1 cellular context compared by ENCODE assay signal in the genomic region with DNA sequence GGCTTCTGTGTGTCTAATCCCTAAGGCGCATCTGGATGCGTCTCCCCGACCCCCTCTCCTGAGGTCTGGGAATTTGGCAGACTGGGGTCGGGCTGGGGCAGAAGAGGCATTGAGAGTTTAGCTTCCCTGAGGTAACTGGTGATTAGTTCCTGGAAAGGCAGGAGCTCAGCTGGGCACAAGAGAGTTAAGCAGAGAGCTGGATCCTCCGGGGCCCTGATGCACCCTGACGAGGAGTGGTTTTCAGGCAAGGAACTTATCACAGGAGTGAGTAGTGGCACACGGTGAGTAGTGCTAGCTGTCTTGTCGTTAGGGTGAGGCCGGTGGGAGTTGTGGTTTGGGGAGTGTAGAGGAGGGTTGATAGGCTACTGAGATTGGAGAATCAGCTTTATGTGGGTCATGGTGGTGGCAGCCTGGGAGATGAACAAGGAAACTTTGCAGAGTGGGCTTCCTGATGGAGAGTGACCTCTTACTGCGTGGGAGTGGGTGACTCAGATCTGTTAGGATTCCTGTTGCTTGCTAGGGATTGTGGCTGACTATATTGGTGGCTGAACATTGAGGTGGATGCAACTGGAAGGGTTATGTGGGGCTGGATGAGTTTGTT.
TF ChIP-seq lines count a peak whose summit lies in the region.

No MANE protein-coding gene starts in this region.

TF ChIP-seq in HepG2, 621 proteins besides CTCF, POLR2A, EP300 and RAD21 (continued from another document):
- TF ChIP-seq, protein P1, sequence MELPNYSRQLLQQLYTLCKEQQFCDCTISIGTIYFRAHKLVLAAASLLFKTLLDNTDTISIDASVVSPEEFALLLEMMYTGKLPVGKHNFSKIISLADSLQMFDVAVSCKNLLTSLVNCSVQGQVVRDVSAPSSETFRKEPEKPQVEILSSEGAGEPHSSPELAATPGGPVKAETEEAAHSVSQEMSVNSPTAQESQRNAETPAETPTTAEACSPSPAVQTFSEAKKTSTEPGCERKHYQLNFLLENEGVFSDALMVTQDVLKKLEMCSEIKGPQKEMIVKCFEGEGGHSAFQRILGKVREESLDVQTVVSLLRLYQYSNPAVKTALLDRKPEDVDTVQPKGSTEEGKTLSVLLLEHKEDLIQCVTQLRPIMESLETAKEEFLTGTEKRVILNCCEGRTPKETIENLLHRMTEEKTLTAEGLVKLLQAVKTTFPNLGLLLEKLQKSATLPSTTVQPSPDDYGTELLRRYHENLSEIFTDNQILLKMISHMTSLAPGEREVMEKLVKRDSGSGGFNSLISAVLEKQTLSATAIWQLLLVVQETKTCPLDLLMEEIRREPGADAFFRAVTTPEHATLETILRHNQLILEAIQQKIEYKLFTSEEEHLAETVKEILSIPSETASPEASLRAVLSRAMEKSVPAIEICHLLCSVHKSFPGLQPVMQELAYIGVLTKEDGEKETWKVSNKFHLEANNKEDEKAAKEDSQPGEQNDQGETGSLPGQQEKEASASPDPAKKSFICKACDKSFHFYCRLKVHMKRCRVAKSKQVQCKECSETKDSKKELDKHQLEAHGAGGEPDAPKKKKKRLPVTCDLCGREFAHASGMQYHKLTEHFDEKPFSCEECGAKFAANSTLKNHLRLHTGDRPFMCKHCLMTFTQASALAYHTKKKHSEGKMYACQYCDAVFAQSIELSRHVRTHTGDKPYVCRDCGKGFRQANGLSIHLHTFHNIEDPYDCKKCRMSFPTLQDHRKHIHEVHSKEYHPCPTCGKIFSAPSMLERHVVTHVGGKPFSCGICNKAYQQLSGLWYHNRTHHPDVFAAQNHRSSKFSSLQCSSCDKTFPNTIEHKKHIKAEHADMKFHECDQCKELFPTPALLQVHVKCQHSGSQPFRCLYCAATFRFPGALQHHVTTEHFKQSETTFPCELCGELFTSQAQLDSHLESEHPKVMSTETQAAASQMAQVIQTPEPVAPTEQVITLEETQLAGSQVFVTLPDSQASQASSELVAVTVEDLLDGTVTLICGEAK (IDR thresholded peaks at IDR 0.05), result no peak
- TF ChIP-seq, protein P1 (CRISPR knock-in tag; IDR thresholded peaks at IDR 0.05), result 0 out of 2 replicates have a peak, but pooled peaks have one; percentile 12
- TF ChIP-seq YEATS2 (CRISPR knock-in tag; IDR thresholded peaks at IDR 0.05; ENCODE audit: borderline replicate concordance) (no peak), ZNF230 (CRISPR knock-in tag; IDR thresholded peaks at IDR 0.05) (no peak), SNAI1 (CRISPR knock-in tag; IDR thresholded peaks at IDR 0.05; ENCODE audit: borderline replicate concordance) (no peak), ARNT2 (CRISPR knock-in tag; IDR thresholded peaks at IDR 0.05; ENCODE audit: low read depth) (no peak), ZFP37 (CRISPR knock-in tag; IDR thresholded peaks at IDR 0.05; ENCODE audit: borderline replicate concordance) (no peak), ZNF136 (CRISPR knock-in tag; IDR thresholded peaks at IDR 0.05; ENCODE audit: low read depth) (no peak), ZBTB38 (CRISPR knock-in tag; IDR thresholded peaks at IDR 0.05) (no peak), ZSCAN20 (CRISPR knock-in tag; IDR thresholded peaks at IDR 0.05; ENCODE audit: borderline replicate concordance) (no peak), TARDBP (CRISPR knock-in tag; IDR thresholded peaks at IDR 0.05) (no peak)
